ENCODE assay signal across 25 cellular contexts in the genomic region with DNA sequence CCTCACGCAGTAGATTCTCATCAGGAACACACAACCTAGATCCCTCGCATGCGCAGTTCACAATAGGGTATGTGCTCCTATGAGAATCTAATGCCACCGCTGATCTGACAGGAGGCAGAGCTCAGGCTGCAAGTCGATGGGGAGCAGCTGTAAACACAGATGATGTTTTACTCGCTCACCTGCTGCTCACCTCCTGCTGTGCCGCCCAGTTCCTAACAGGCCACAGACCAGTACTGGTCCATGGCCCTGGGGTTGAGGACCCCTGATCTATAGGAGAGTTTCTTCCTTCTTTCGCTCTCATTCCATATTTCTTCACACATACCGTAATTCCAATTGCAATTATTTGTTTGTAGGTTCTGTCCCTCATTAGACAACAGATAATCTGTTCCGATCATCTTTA.
DNase-seq lines count a peak whose midpoint lies in the region; ATAC-seq and TF ChIP-seq lines count a peak whose summit lies in the region.
"Had no signal": no experiment of that assay in that cellular context is flagged by ENCODE, and none has a peak within 500 bp of the region (broad histone marks: within the 10 kb centered on the region; RNA-seq: fewer than 3 reads in every experiment).

No MANE protein-coding gene starts in this region.

- CTCF ChIA-PET in HEK293 (lab: Yijun Ruan, JAX) (no interaction called here), WTC11 (lab: Charles Lee) (no interaction called here)

- H3K9ac ChIP-seq in colonic mucosa (ENCODE audit: low read depth in 2 of 2, low read length in 2 of 2) = no peak overlapping the region
- H3K9ac ChIP-seq: BLaER1 had no signal

- no peak overlapping the region for H3K4me3 Mint-ChIP-seq in WTC11
- H3K4me3 Mint-ChIP-seq: CD4-positive, CD25-positive, alpha-beta regulatory T cell had no signal

- no peaks in the 10 kb centered on the region for H3K9me3 Mint-ChIP-seq in WTC11

- H3K4me1 Mint-ChIP-seq in WTC11 = peaks cover 9% of the 10 kb centered on the region
- H3K4me1 Mint-ChIP-seq: CD4-positive, CD25-positive, alpha-beta regulatory T cell had no signal

- H3K4me3 ChIP-seq in HEK293 (ENCODE audit: low read depth, low read length) (no peak overlapping the region), colonic mucosa (no peak overlapping the region)
- H3K4me3 ChIP-seq: BLaER1, HAP-1, PC-9, SK-N-MC had no signal

- H3K27me3 ChIP-seq in colonic mucosa = no peaks in the 10 kb centered on the region
- H3K27me3 ChIP-seq: BLaER1 had no signal

- no peak for ATAC-seq in WTC11
- ATAC-seq: HepG2 had no signal

- H3K36me3 ChIP-seq in HEK293 (ENCODE audit: control insufficient read depth in 2 of 2, insufficient read depth in 1 of 2, low read length in 2 of 2) (no peaks in the 10 kb centered on the region), colonic mucosa (no peaks in the 10 kb centered on the region)
- H3K36me3 ChIP-seq: BLaER1, HAP-1 had no signal

- POLR2A ChIA-PET in HEK293 (lab: Yijun Ruan, JAX) (no interaction called here), WTC11 (lab: Charles Lee) (no interaction called here)

- TF ChIP-seq CTCF in HEK293 (tag by site-specific recombination; IDR thresholded peaks at IDR 0.05) (no peak), WTC11 (IDR thresholded peaks at IDR 0.05) (no peak), colonic mucosa (IDR thresholded peaks at IDR 0.05) (no peak)

- no peaks in the 10 kb centered on the region for H3K9me3 ChIP-seq in HEK293 (ENCODE audit: control insufficient read depth, insufficient read depth, low read depth, low read length)
- no peaks in the 10 kb centered on the region for H3K9me3 ChIP-seq in colonic mucosa
- H3K9me3 ChIP-seq: BLaER1, HAP-1 had no signal

- intact Hi-C loops in colonic mucosa (cut with DNase I) = no loop called here

- H3K27ac ChIP-seq in HEK293 (ENCODE audit: extremely low read depth, low read depth, low read length) (no peak overlapping the region), colonic mucosa (no peak overlapping the region)
- H3K27ac ChIP-seq: BLaER1, PC-9, SK-N-MC had no signal

- H3K27ac Mint-ChIP-seq in WTC11 = no peak overlapping the region
- H3K27ac Mint-ChIP-seq: CD4-positive, CD25-positive, alpha-beta regulatory T cell had no signal

- DNase-seq in COLO668 (lab: John Stamatoyannopoulos, UW; ENCODE audit: unreplicated experiment) (peak; percentile 71), NCI-H510A (lab: John Stamatoyannopoulos, UW) (peak; percentile 56), WTC11 (ENCODE audit: low spot score) (no peak), colonic mucosa (no peak), DMS53 (lab: John Stamatoyannopoulos, UW) (no peak), NCI-H2227 treated with DMSO at 0.1 percent for 48 hours (lab: John Stamatoyannopoulos, UW) (no peak), kidney tubule cell (ENCODE audit: low spot score) (no peak)
- DNase-seq: CD4-positive, CD25-positive, alpha-beta regulatory T cell; DMS79 treated with DMSO at 0.1 percent for 48 hours; GF-D8; GOT3; NCI-H1105 treated with DMSO at 0.1 percent for 48 hours; NCI-H187; NCI-H524; NCI-H82; NK-92 treated with Interleukin-12 subunit alpha and Interleukin-12 subunit beta, amount 100 ng/mL, for 24 hours; PC-9; Right ventricle myocardium superior; RPMI8226; T-helper 9 cell had no signal

- no peaks in the 10 kb centered on the region for H3K36me3 Mint-ChIP-seq in WTC11
- H3K36me3 Mint-ChIP-seq: CD4-positive, CD25-positive, alpha-beta regulatory T cell had no signal

- no peaks in the 10 kb centered on the region for H3K27me3 Mint-ChIP-seq in WTC11 (ENCODE audit: low read depth)
- H3K27me3 Mint-ChIP-seq: CD4-positive, CD25-positive, alpha-beta regulatory T cell had no signal

- H3K4me1 ChIP-seq in HEK293 (ENCODE audit: control insufficient read depth, insufficient read depth, low read length) (peaks cover 4% of the 10 kb centered on the region; the same call in 1 of the 2 replicates), colonic mucosa (no peaks in the 10 kb centered on the region)
- H3K4me1 ChIP-seq: BLaER1, HAP-1 had no signal

TF ChIP-seq in HEK293, 187 proteins besides CTCF, POLR2A, EP300 and RAD21:
- TF ChIP-seq ZIC2 (tag by site-specific recombination; IDR thresholded peaks at IDR 0.05) = 0 out of 2 replicates have a peak, but pooled peaks have one; percentile 12
- no peak for TF ChIP-seq ZNF138 (tag by site-specific recombination; IDR thresholded peaks at IDR 0.05; ENCODE audit: borderline replicate concordance)
- peak; percentile 70; the same call in 1 of the 2 replicates for TF ChIP-seq ZNF549 (tag by site-specific recombination; IDR thresholded peaks at IDR 0.05)

TF ChIP-seq in WTC11, 78 proteins besides CTCF, POLR2A, EP300 and RAD21:
- TF ChIP-seq NFYB (CRISPR knock-in tag; conservative IDR thresholded peaks at IDR 0.05; ENCODE audit: low read depth) (no peak), HMGA2 (CRISPR knock-in tag; IDR thresholded peaks at IDR 0.05) (no peak), ZNF423 (CRISPR knock-in tag; IDR thresholded peaks at IDR 0.05) (peak; percentile 28; the same call in 1 of the 2 replicates)
- TF ChIP-seq, protein P1, sequence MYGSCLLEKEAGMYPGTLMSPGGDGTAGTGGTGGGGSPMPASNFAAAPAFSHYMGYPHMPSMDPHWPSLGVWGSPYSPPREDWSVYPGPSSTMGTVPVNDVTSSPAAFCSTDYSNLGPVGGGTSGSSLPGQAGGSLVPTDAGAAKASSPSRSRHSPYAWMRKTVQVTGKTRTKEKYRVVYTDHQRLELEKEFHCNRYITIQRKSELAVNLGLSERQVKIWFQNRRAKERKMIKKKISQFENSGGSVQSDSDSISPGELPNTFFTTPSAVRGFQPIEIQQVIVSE (CRISPR knock-in tag; IDR thresholded peaks at IDR 0.05; ENCODE audit: borderline replicate concordance) = no peak
- TF ChIP-seq, protein P2, sequence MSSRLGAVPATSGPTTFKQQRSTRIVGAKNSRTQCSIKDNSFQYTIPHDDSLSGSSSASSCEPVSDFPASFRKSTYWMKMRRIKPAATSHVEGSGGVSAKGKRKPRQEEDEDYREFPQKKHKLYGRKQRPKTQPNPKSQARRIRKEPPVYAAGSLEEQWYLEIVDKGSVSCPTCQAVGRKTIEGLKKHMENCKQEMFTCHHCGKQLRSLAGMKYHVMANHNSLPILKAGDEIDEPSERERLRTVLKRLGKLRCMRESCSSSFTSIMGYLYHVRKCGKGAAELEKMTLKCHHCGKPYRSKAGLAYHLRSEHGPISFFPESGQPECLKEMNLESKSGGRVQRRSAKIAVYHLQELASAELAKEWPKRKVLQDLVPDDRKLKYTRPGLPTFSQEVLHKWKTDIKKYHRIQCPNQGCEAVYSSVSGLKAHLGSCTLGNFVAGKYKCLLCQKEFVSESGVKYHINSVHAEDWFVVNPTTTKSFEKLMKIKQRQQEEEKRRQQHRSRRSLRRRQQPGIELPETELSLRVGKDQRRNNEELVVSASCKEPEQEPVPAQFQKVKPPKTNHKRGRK (CRISPR knock-in tag; IDR thresholded peaks at IDR 0.05; ENCODE audit: borderline replicate concordance) = no peak
- TF ChIP-seq, protein P3, sequence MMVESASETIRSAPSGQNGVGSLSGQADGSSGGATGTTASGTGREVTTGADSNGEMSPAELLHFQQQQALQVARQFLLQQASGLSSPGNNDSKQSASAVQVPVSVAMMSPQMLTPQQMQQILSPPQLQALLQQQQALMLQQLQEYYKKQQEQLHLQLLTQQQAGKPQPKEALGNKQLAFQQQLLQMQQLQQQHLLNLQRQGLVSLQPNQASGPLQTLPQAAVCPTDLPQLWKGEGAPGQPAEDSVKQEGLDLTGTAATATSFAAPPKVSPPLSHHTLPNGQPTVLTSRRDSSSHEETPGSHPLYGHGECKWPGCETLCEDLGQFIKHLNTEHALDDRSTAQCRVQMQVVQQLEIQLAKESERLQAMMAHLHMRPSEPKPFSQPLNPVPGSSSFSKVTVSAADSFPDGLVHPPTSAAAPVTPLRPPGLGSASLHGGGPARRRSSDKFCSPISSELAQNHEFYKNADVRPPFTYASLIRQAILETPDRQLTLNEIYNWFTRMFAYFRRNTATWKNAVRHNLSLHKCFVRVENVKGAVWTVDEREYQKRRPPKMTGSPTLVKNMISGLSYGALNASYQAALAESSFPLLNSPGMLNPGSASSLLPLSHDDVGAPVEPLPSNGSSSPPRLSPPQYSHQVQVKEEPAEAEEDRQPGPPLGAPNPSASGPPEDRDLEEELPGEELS (CRISPR knock-in tag; IDR thresholded peaks at IDR 0.05) = no peak
TF ChIP-seq in WTC11: peak in this region for 1.

Comparison
In these comparisons a context has a peak if more than half of its experiments do, and no peak if none do; other contexts are left out.
1. DNase-seq: peak in COLO668 (single experiment) and NCI-H510A (single experiment); none in WTC11 (single experiment), colonic mucosa (single experiment), DMS53 (single experiment), NCI-H2227 treated with DMSO at 0.1 percent for 48 hours (single experiment) and kidney tubule cell (single experiment).